9 cellular contexts compared by ENCODE assay signal in the genomic region with DNA sequence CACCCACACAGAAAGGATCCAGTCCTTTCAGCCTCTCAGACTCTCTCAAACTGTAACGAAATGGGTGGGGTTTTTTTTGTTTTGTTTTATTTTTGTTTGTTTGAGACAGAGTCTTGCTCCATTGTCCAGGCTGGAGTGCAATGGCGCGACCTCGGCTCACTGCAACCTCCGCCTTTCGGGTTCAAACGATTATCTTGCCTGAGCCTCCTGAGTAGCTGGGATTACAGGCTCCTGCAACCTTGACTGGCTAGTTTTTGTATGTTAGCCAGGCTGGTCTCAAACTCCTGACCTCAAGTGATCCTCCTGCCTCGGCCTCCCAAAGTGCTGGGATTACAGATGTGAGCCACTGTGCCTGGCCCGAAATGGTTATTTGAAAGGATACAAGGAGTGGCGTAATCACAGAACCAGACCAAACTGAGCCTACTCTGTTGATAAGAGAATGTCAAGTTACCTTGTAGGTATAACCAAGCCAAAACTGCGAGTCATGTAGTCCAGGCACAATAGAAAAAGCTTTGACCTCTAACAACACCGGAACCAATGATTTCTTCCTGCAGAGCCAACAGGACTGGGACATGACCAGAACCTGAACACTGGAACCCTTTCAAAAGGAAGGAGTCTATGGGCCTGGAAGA.
DNase-seq lines count a peak whose midpoint lies in the region; ATAC-seq and TF ChIP-seq lines count a peak whose summit lies in the region.
"Had no signal": no experiment of that assay in that cellular context is flagged by ENCODE, and none has a peak within 500 bp of the region (broad histone marks: within the 10 kb centered on the region; RNA-seq: fewer than 3 reads in every experiment).

No MANE protein-coding gene starts in this region.

- no peaks in the 10 kb centered on the region for H3K9me3 Mint-ChIP-seq in activated T-cell treated with anti-CD3 and anti-CD28 coated beads, Interleukin-2, amount 50 U/mL, for 24 hours
- no peaks in the 10 kb centered on the region for H3K9me3 Mint-ChIP-seq in activated CD4-positive, alpha-beta memory T cell treated with anti-CD3 and anti-CD28 coated beads for 36 hours

- H3K4me1 ChIP-seq in left ventricle myocardium inferior, result peaks cover 30% of the 10 kb centered on the region

- CTCF ChIA-PET in activated CD4-positive, alpha-beta memory T cell treated with anti-CD3 and anti-CD28 coated beads for 36 hours (lab: Charles Lee), result interaction anchor here (0.7 to 9.4 kb wide), 33 partner anchors 11 to 355 kb away, joined by 3 to 201 read pairs (median 4); a partner anchor contains a TSS

- H3K27ac ChIP-seq in left ventricle myocardium inferior (replicated peaks), result peak overlapping the region; percentile 77
- peak overlapping the region; percentile 88 for H3K27ac ChIP-seq in substantia nigra (ENCODE audit: low read depth, low read length, poor library complexity, severe bottlenecking)

- ATAC-seq in HG03342 (IDR thresholded peaks at IDR 0.05; ENCODE audit: unreplicated experiment) (no peak), HG03439 (IDR thresholded peaks at IDR 0.05; ENCODE audit: unreplicated experiment) (no peak)

- H3K27me3 Mint-ChIP-seq in activated T-cell treated with anti-CD3 and anti-CD28 coated beads, Interleukin-2, amount 50 U/mL, for 24 hours, result no peaks in the 10 kb centered on the region
- no peaks in the 10 kb centered on the region for H3K27me3 Mint-ChIP-seq in activated CD4-positive, alpha-beta memory T cell treated with anti-CD3 and anti-CD28 coated beads for 36 hours

- no peaks in the 10 kb centered on the region for H3K27me3 ChIP-seq in left ventricle myocardium inferior (ENCODE audit: low read depth)

- H3K27ac Mint-ChIP-seq in activated T-cell treated with anti-CD3 and anti-CD28 coated beads, Interleukin-2, amount 50 U/mL, for 24 hours, result peak overlapping the region; percentile 72
- H3K27ac Mint-ChIP-seq in activated CD4-positive, alpha-beta memory T cell treated with anti-CD3 and anti-CD28 coated beads for 36 hours, result peak overlapping the region; percentile 64

- no peak for DNase-seq in activated T-cell treated with anti-CD3 and anti-CD28 coated beads, Interleukin-2, amount 50 U/mL, for 24 hours
- DNase-seq in activated T-cell treated with anti-CD3 and anti-CD28 coated beads, Interleukin-2, amount 50 U/mL, for 1 hour, result no peak
- DNase-seq in activated CD4-positive, alpha-beta memory T cell treated with anti-CD3 and anti-CD28 coated beads for 36 hours, result no peak
- DNase-seq in left ventricle myocardium inferior (no peak), substantia nigra (lab: John Stamatoyannopoulos, UW) (no peak), midbrain (lab: John Stamatoyannopoulos, UW) (no peak)
- DNase-seq: T1000 had no signal

- no peaks in the 10 kb centered on the region for H3K9me3 ChIP-seq in left ventricle myocardium inferior (replicated peaks)

- intact Hi-C loops in activated CD4-positive, alpha-beta memory T cell treated with anti-CD3 and anti-CD28 coated beads for 36 hours (cut with micrococcal nuclease), result loop anchor here (1.0 to 5.0 kb wide), 3 partner anchors 79 to 146 kb away; no protein-coding TSS in a partner anchor
- intact Hi-C loops in left ventricle myocardium inferior (cut with micrococcal nuclease), result loop anchor here (5.0 kb wide), 1 partner anchor 99 kb away; a partner anchor contains a TSS

- no peaks in the 10 kb centered on the region for H3K36me3 Mint-ChIP-seq in activated T-cell treated with anti-CD3 and anti-CD28 coated beads, Interleukin-2, amount 50 U/mL, for 24 hours (ENCODE audit: low read depth)
- no peaks in the 10 kb centered on the region for H3K36me3 Mint-ChIP-seq in activated CD4-positive, alpha-beta memory T cell treated with anti-CD3 and anti-CD28 coated beads for 36 hours

- no peaks in the 10 kb centered on the region for H3K36me3 ChIP-seq in left ventricle myocardium inferior

- H3K4me1 Mint-ChIP-seq in activated T-cell treated with anti-CD3 and anti-CD28 coated beads, Interleukin-2, amount 50 U/mL, for 24 hours (ENCODE audit: low read depth), result peaks cover 34% of the 10 kb centered on the region
- H3K4me1 Mint-ChIP-seq in activated CD4-positive, alpha-beta memory T cell treated with anti-CD3 and anti-CD28 coated beads for 36 hours (ENCODE audit: low read depth), result peaks cover 20% of the 10 kb centered on the region

- POLR2A ChIA-PET in activated CD4-positive, alpha-beta memory T cell treated with anti-CD3 and anti-CD28 coated beads for 36 hours (lab: Charles Lee), result interaction anchor here (0.6 to 1.3 kb wide), 5 partner anchors 20 to 257 kb away, joined by 3 to 6 read pairs (median 4); no protein-coding TSS in a partner anchor

- H3K4me3 ChIP-seq in left ventricle myocardium inferior, result no peak overlapping the region

- TF ChIP-seq CTCF in left ventricle myocardium inferior (IDR thresholded peaks at IDR 0.05; ENCODE audit: borderline replicate concordance), result no peak

- no peak overlapping the region for H3K4me3 Mint-ChIP-seq in activated T-cell treated with anti-CD3 and anti-CD28 coated beads, Interleukin-2, amount 50 U/mL, for 24 hours
- H3K4me3 Mint-ChIP-seq in activated CD4-positive, alpha-beta memory T cell treated with anti-CD3 and anti-CD28 coated beads for 36 hours, result peak overlapping the region; percentile 8
